In the genomic region with DNA sequence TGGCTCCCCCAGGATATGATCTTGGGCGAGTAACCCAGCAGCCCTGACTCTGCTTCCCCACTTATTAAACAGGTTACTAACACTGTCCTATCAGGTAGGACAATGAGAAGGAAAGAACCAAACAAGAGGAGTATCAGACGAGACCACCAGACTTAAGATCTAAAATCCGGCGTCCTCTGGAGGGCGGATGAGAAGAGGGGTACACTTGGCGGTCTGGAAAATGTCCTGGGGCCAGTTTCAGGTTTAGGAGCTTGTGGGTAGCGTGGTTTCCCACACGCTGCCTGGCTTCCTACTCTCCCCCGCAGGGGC, we compare ENCODE assay signal across 9 cellular contexts. TPM values are rescaled to one million over a fixed set of nuclear protein-coding genes. Genes with fewer than 3 reads are reported as not detected.
A peak's percentile ranks its signal among the peaks of the same experiment; 100 is the strongest.
DNase-seq lines count a peak whose midpoint lies in the region; ATAC-seq, FAIRE-seq and TF ChIP-seq lines count a peak whose summit lies in the region.
"Had no signal": no experiment of that assay in that cellular context is flagged by ENCODE, and none has a peak within 500 bp of the region (broad histone marks: within the 10 kb centered on the region; RNA-seq: fewer than 3 reads in every experiment).

No MANE protein-coding gene starts in this region.

- no peaks in the 10 kb centered on the region for H3K4me1 Mint-ChIP-seq in astrocyte (ENCODE audit: low read depth, unreplicated experiment)
- peaks cover 12% of the 10 kb centered on the region for H3K4me1 Mint-ChIP-seq in memory B cell

- peak overlapping the region; percentile 89 for H3K4me3 Mint-ChIP-seq in astrocyte (ENCODE audit: unreplicated experiment)
- H3K4me3 Mint-ChIP-seq in memory B cell, result peak overlapping the region; percentile 97

- no peak for TF ChIP-seq CTCF in heart left ventricle (IDR thresholded peaks at IDR 0.05)
- TF ChIP-seq CTCF in astrocyte (IDR thresholded peaks at IDR 0.05; ENCODE audit: insufficient read depth, low read depth, low read length), result no peak
- TF ChIP-seq CTCF in uterus (IDR thresholded peaks at IDR 0.05), result no peak

- H3K4me2 ChIP-seq in astrocyte (ENCODE audit: low read length), result peak overlapping the region; percentile 97

- no peaks in the 10 kb centered on the region for H4K20me1 ChIP-seq in astrocyte (ENCODE audit: insufficient read depth, low read length)

- 33 to 50% (median 39%) methylated on average over 7 to 9 of the region's 9 CpGs for WGBS in heart left ventricle, 4 donors

- H3K9me3 Mint-ChIP-seq in astrocyte (ENCODE audit: unreplicated experiment) (peaks cover 48% of the 10 kb centered on the region), memory B cell (peaks cover 12% of the 10 kb centered on the region)

- peak overlapping the region; percentile 90 for H3K9ac ChIP-seq in astrocyte (ENCODE audit: low read length)

- peaks cover 11% of the 10 kb centered on the region for H3K79me2 ChIP-seq in astrocyte (ENCODE audit: insufficient read depth, low read length)

- no peak for TF ChIP-seq POLR2A in heart left ventricle (IDR thresholded peaks at IDR 0.05)
- no peak for TF ChIP-seq POLR2A in uterus (IDR thresholded peaks at IDR 0.05)

- peak overlapping the region; percentile 59 to 100 (median 84) for H3K4me3 ChIP-seq in heart left ventricle
- peak overlapping the region; percentile 74 for H3K4me3 ChIP-seq in astrocyte (ENCODE audit: insufficient read depth, low read depth, low read length)
- peak overlapping the region; percentile 54 to 89 for H3K4me3 ChIP-seq in uterus

- H3K27me3 Mint-ChIP-seq in astrocyte (ENCODE audit: low read depth, unreplicated experiment), result peaks cover 3% of the 10 kb centered on the region
- H3K27me3 Mint-ChIP-seq in memory B cell, result no peaks in the 10 kb centered on the region

- H3K36me3 Mint-ChIP-seq in astrocyte (ENCODE audit: low read depth, unreplicated experiment) (peaks cover 34% of the 10 kb centered on the region), memory B cell (peaks cover 30% of the 10 kb centered on the region)

- peak overlapping the region; percentile 99 for H2AFZ ChIP-seq in astrocyte (ENCODE audit: low read depth, low read length)

- peaks cover 10 to 37% (median 30%) of the 10 kb centered on the region in 9 donors for H3K36me3 ChIP-seq in heart left ventricle
- peaks cover 25% of the 10 kb centered on the region for H3K36me3 ChIP-seq in astrocyte (ENCODE audit: insufficient read depth, low read length)
- H3K36me3 ChIP-seq in uterus, result no peaks in the 10 kb centered on the region

- H3K27me3 ChIP-seq in heart left ventricle (no peaks in the 10 kb centered on the region), astrocyte (ENCODE audit: insufficient read depth, low read length) (no peaks in the 10 kb centered on the region), uterus (no peaks in the 10 kb centered on the region)

- H3K27ac Mint-ChIP-seq in astrocyte (ENCODE audit: unreplicated experiment) (peak overlapping the region; percentile 81), memory B cell (peak overlapping the region; percentile 91)

- H3K4me1 ChIP-seq in heart left ventricle (peaks cover 0 to 17% (median 8%) of the 10 kb centered on the region in 12 donors), astrocyte (ENCODE audit: insufficient read depth, low read length) (no peaks in the 10 kb centered on the region), uterus (no peaks in the 10 kb centered on the region)

- H3K27ac ChIP-seq in heart left ventricle (peak overlapping the region; percentile 0 to 92 (median 84)), astrocyte (ENCODE audit: low read depth, low read length) (peak overlapping the region; percentile 44), uterus (peak overlapping the region; percentile 82 to 90)

- intact Hi-C loops in heart left ventricle (cut with DNase I), result no loop called here
- intact Hi-C loops in left ventricle myocardium superior (cut with micrococcal nuclease), result no loop called here
- intact Hi-C loops in uterus (cut with DNase I; ENCODE audit: low total_unique reads), result no loop called here

- H3K9me3 ChIP-seq in heart left ventricle, result peaks cover 7 to 46% (median 35%) of the 10 kb centered on the region in 12 donors
- peaks cover 37% of the 10 kb centered on the region for H3K9me3 ChIP-seq in astrocyte (ENCODE audit: insufficient read depth, low read depth, low read length)
- H3K9me3 ChIP-seq in uterus, result peaks cover 4 to 36% of the 10 kb centered on the region in 2 donors

- DNase-seq in heart left ventricle, result peak in 1 of 5 donors; percentile 18
- DNase-seq in left ventricle myocardium superior, result no peak
- no peak for DNase-seq in astrocyte (ENCODE audit: low read depth)
- no peak for DNase-seq in memory B cell (ENCODE audit: low spot score in 2 of 2)
- DNase-seq in uterus, result no peak
- DNase-seq in ecto neural progenitor cell (ENCODE audit: low spot score), result no peak

- no peak for FAIRE-seq in astrocyte (lab: Jason Lieb, UNC)
- FAIRE-seq: endometrium had no signal

- ATAC-seq in heart left ventricle (no peak), left ventricle myocardium superior (no peak), memory B cell (ENCODE audit: low read depth) (no peak), GM19455 (IDR thresholded peaks at IDR 0.05; ENCODE audit: unreplicated experiment) (no peak), HG03025 (IDR thresholded peaks at IDR 0.05; ENCODE audit: low FRiP score, unreplicated experiment) (no peak)

RNA-seq across cellular contexts. Expression of a gene that starts 0.6 kb away (rescaled TPM):
- total RNA-seq in heart left ventricle, result 10 to 100 TPM; 32.8 to 61.7 (median 42.4) TPM
- 10 to 100 TPM; 39.4 to 78.2 TPM for polyA plus RNA-seq in heart left ventricle
- total RNA-seq in left ventricle myocardium superior, result 47.1 TPM
- total RNA-seq in astrocyte, result 19.2 and 19.7 TPM in 2 replicates
- 10 to 100 TPM; 51.2 to 83.5 (median 67.0) TPM for total RNA-seq in uterus

RNA-seq across cellular contexts. Expression of a gene that starts 41.8 kb away (rescaled TPM):
- total RNA-seq in heart left ventricle (1 to 10 TPM in 8 of 9 donors, under 1 TPM in 1; 0.40 to 2.6 (median 1.9) TPM), left ventricle myocardium superior (1.1 TPM), astrocyte (4.1 and 4.3 TPM in 2 replicates), uterus (1 to 10 TPM in 3 of 4 donors, not detected in 1; 1.3 to 9.5 (median 6.8) TPM)
- 1 to 10 TPM; 1.2 to 1.5 TPM for polyA plus RNA-seq in heart left ventricle
